In the genomic region with DNA sequence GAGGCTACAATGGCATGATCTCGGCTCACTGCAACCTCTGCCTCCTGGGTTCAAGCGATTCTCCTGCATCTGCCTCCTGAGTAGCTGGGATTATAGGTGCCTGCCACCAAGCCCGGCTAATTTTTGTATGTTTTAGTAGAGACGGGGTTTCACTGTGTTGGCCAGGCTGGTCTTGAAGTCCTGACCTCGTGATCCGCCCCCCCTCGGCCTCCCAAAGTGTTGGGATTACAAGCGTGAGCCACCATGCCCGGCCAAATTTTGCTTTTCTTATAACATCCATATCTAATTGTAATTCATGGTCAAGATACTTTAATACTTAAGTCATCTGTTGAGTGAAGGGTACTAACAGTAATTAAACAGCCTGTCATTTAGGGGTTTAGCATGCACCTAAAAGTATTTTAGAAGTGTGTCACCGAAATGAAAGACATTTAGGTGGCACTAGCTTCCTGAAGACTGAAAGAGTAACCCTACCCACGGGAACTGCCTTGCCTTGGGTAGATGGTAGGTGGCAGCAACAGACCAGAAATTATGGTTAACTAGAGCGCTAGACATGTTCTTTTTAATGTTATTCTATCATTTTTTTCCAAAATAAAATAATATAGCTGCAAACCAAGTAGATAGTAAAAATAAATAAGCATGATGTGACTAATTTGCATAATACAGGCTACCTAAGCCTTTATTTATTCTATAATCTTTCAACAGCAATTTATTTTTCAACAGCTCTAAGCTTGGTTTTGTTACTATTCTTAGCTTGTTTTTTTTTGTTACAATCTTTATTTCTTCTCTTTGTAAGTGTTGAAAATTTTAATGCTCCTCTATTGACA, we compare ENCODE assay signal across 8 cellular contexts. TPM values are rescaled to one million over a fixed set of nuclear protein-coding genes. Genes with fewer than 3 reads are reported as not detected.
A peak's percentile ranks its signal among the peaks of the same experiment; 100 is the strongest.
DNase-seq lines count a peak whose midpoint lies in the region; ATAC-seq and TF ChIP-seq lines count a peak whose summit lies in the region.

No MANE protein-coding gene starts in this region.

- no peaks in the 10 kb centered on the region for H3K9me3 ChIP-seq in CD4-positive, alpha-beta T cell (ENCODE audit: control insufficient read depth, low read length)
- H3K9me3 ChIP-seq in psoas muscle = no peaks in the 10 kb centered on the region

- no peaks in the 10 kb centered on the region for H3K27me3 ChIP-seq in CD4-positive, alpha-beta T cell (ENCODE audit: control insufficient read depth, insufficient read depth, low read length)
- no peaks in the 10 kb centered on the region for H3K27me3 ChIP-seq in psoas muscle (ENCODE audit: insufficient read depth in 3 of 3, low read length in 2 of 3)

- no peak overlapping the region for H3K27ac ChIP-seq in CD4-positive, alpha-beta T cell (ENCODE audit: low read depth, low read length)
- no peak overlapping the region for H3K27ac ChIP-seq in psoas muscle

- ATAC-seq in CD4-positive, alpha-beta T cell (ENCODE audit: poor library complexity) = peak; percentile 78
- peak; percentile 81 for ATAC-seq in GM18868 (IDR thresholded peaks at IDR 0.05; ENCODE audit: unreplicated experiment)
- ATAC-seq in HG03520 (IDR thresholded peaks at IDR 0.05; ENCODE audit: unreplicated experiment) = peak; percentile 67
- ATAC-seq in activated naive CD4-positive, alpha-beta T cell treated with anti-CD3 and anti-CD28 coated beads, Interleukin-2, amount 50 U/mL, for 72 hours = peak; percentile 79 to 84
- ATAC-seq in psoas muscle = peak; percentile 55 to 93 (median 76)
- no peak for ATAC-seq in GM18505 (IDR thresholded peaks at IDR 0.05; ENCODE audit: unreplicated experiment)

- H3K27me3 Mint-ChIP-seq in CD4-positive, alpha-beta T cell = no peaks in the 10 kb centered on the region
- H3K27me3 Mint-ChIP-seq in glutamatergic neuron (ENCODE audit: unreplicated experiment) = no peaks in the 10 kb centered on the region

- no peak overlapping the region for H3K27ac Mint-ChIP-seq in CD4-positive, alpha-beta T cell
- H3K27ac Mint-ChIP-seq in activated naive CD4-positive, alpha-beta T cell treated with anti-CD3 and anti-CD28 coated beads, Interleukin-2, amount 50 U/mL, for 72 hours = peak overlapping the region in 1 of 2 donors; percentile 44
- no peak overlapping the region for H3K27ac Mint-ChIP-seq in glutamatergic neuron (ENCODE audit: unreplicated experiment)

- POLR2A ChIA-PET in CD4-positive, alpha-beta T cell (lab: Charles Lee) = interaction anchor here (0.6 to 1.2 kb wide), 5 partner anchors 9 to 616 kb away, joined by 3 to 9 read pairs (median 3); a partner anchor contains a TSS

- no peaks in the 10 kb centered on the region for H3K9me3 Mint-ChIP-seq in CD4-positive, alpha-beta T cell
- no peaks in the 10 kb centered on the region for H3K9me3 Mint-ChIP-seq in activated naive CD4-positive, alpha-beta T cell treated with anti-CD3 and anti-CD28 coated beads, Interleukin-2, amount 50 U/mL, for 72 hours
- H3K9me3 Mint-ChIP-seq in glutamatergic neuron (ENCODE audit: unreplicated experiment) = no peaks in the 10 kb centered on the region

- H3K36me3 Mint-ChIP-seq in CD4-positive, alpha-beta T cell (ENCODE audit: low read depth) = no peaks in the 10 kb centered on the region
- no peaks in the 10 kb centered on the region for H3K36me3 Mint-ChIP-seq in activated naive CD4-positive, alpha-beta T cell treated with anti-CD3 and anti-CD28 coated beads, Interleukin-2, amount 50 U/mL, for 72 hours
- H3K36me3 Mint-ChIP-seq in glutamatergic neuron (ENCODE audit: unreplicated experiment) = no peaks in the 10 kb centered on the region

- H3K4me1 Mint-ChIP-seq in CD4-positive, alpha-beta T cell (ENCODE audit: low read depth) = peaks cover 11% of the 10 kb centered on the region
- H3K4me1 Mint-ChIP-seq in glutamatergic neuron (ENCODE audit: low read depth, unreplicated experiment) = peaks cover 10% of the 10 kb centered on the region

- peak overlapping the region; percentile 37 for H3K4me3 ChIP-seq in psoas muscle

- WGBS in psoas muscle, 3 donors = 38 to 50% (median 47%) methylated on average over 12 of the region's 12 CpGs

- CTCF ChIA-PET in CD4-positive, alpha-beta T cell (lab: Charles Lee) = interaction anchor here (1.2 to 1.5 kb wide), 5 partner anchors 9 to 732 kb away, joined by 3 to 8 read pairs (median 4); a partner anchor contains a TSS

- intact Hi-C loops in CD4-positive, alpha-beta T cell (cut with DNase I, micrococcal nuclease) = loop anchor here (1.0 to 5.0 kb wide), 7 partner anchors 395 to 1325 kb away; no protein-coding TSS in a partner anchor
- intact Hi-C loops in psoas muscle (cut with DNase I) = loop anchor here (2.0 to 10.0 kb wide), 5 partner anchors 388 to 732 kb away; no protein-coding TSS in a partner anchor

- peak in 8 of 10 experiments; percentile 11 to 40 (median 25) for DNase-seq in CD4-positive, alpha-beta T cell
- DNase-seq in OCI-M1 (lab: John Stamatoyannopoulos, UW) (peak; percentile 82), glutamatergic neuron (no peak), psoas muscle (no peak)
- DNase-seq in activated naive CD4-positive, alpha-beta T cell treated with anti-CD3 and anti-CD28 coated beads, Interleukin-2, amount 50 U/mL, for 72 hours (ENCODE audit: low spot score in 2 of 2) = peak in 1 of 2 donors; percentile 34

- no peaks in the 10 kb centered on the region for H3K36me3 ChIP-seq in psoas muscle (ENCODE audit: insufficient read depth in 1 of 2, low read depth in 1 of 2)

- no peak for TF ChIP-seq POLR2A in GM18505 (IDR thresholded peaks at IDR 0.05; ENCODE audit: borderline replicate concordance, extremely low read depth, insufficient read depth, insufficient read length)

- no peak overlapping the region for H3K4me3 Mint-ChIP-seq in CD4-positive, alpha-beta T cell
- H3K4me3 Mint-ChIP-seq in glutamatergic neuron (ENCODE audit: unreplicated experiment) = no peak overlapping the region

- peak; percentile 66 for TF ChIP-seq CTCF in CD4-positive, alpha-beta T cell (IDR thresholded peaks at IDR 0.05)
- peak; percentile 45 for TF ChIP-seq CTCF in glutamatergic neuron (IDR thresholded peaks at IDR 0.05; ENCODE audit: partially characterized antibody, unreplicated experiment)
- peak; percentile 70 for TF ChIP-seq CTCF in psoas muscle (IDR thresholded peaks at IDR 0.05)

- peaks cover 3% of the 10 kb centered on the region for H3K4me1 ChIP-seq in psoas muscle

RNA-seq across cellular contexts. Expression of a gene that starts 8.6 kb away (rescaled TPM):
- total RNA-seq in CD4-positive, alpha-beta T cell = 10 to 100 TPM in 1 of 2 experiments, 1 to 10 TPM in 1; 9.3 to 10.9 TPM
- 10 to 100 TPM in 1 of 2 donors, 1 to 10 TPM in 1; 6.3 to 10.8 TPM for total RNA-seq in activated naive CD4-positive, alpha-beta T cell treated with anti-CD3 and anti-CD28 coated beads, Interleukin-2, amount 50 U/mL, for 72 hours
- total RNA-seq in glutamatergic neuron (ENCODE audit: unreplicated experiment) (8.4 TPM), psoas muscle (100 to 1,000 TPM in 2 of 4 donors, 10 to 100 TPM in 2; 74.6 to 112 (median 93.5) TPM)
- 100 to 1,000 TPM in 2 of 3 donors, 10 to 100 TPM in 1; 73.5 to 231 (median 137) TPM for polyA plus RNA-seq in psoas muscle

Comparison
In these comparisons a context has a peak if more than half of its experiments do, and no peak if none do; other contexts are left out.
1. DNase-seq: peak in CD4-positive, alpha-beta T cell (8 of 10) and OCI-M1 (single experiment); none in glutamatergic neuron (single experiment) and psoas muscle (0 of 2).
2. Peak in every context shown above with its lines, with median percentiles within 50 percentile points of each other: CTCF ChIP-seq.